2 cellular contexts compared by ENCODE assay signal in the genomic region with DNA sequence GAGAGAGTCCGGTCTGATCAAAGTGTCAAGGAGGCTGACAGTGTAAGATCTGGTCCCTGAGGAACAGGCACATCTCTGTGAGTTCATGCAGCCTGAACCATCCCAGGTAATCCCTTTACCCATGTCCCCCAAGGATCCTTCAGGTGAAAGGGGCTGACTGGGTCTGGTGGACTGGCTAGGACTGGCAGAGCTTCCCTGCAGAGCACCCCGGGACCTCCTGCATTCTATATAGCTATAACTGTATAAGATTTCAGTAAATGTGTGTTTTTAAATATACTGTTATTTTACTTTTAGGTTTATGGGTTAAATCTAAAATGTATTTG.
A peak's percentile ranks its signal among the peaks of the same experiment; 100 is the strongest.
TF ChIP-seq lines count a peak whose summit lies in the region.

No MANE protein-coding gene starts in this region.

TF ChIP-seq in SK-N-SH, 30 proteins besides CTCF, POLR2A, EP300 and RAD21 (continued from another document):
- TF ChIP-seq ZBTB33 (IDR thresholded peaks at IDR 0.05; ENCODE audit: borderline replicate concordance, low read depth) (no peak), TEAD4 (IDR thresholded peaks at IDR 0.05; ENCODE audit: borderline replicate concordance, insufficient read depth) (no peak), GABPA (IDR thresholded peaks at IDR 0.05; ENCODE audit: low read depth) (no peak), FOSL2 (IDR thresholded peaks at IDR 0.05; ENCODE audit: borderline replicate concordance, low read depth) (no peak), FOXM1 (IDR thresholded peaks at IDR 0.05; ENCODE audit: low read depth) (no peak), RXRA (IDR thresholded peaks at IDR 0.05; ENCODE audit: borderline replicate concordance, low read depth) (0 out of 2 replicates have a peak, but pooled peaks have one; percentile 8), TAF1 (IDR thresholded peaks at IDR 0.05; ENCODE audit: borderline replicate concordance, low read depth, low read length) (no peak)

TF ChIP-seq in SK-N-SH treated with all-trans-retinoic acid at 6 μM for 48 hours, 23 proteins besides CTCF, POLR2A, EP300 and RAD21 (continued from another document):
- TF ChIP-seq POU6F1 (CRISPR knock-in tag; IDR thresholded peaks at IDR 0.05; ENCODE audit: borderline replicate concordance, low read depth) (no peak), ARNTL (CRISPR knock-in tag; IDR thresholded peaks at IDR 0.05; ENCODE audit: borderline replicate concordance, low read depth) (no peak), ZNF8 (CRISPR knock-in tag; IDR thresholded peaks at IDR 0.05) (no peak), CREB5 (CRISPR knock-in tag; IDR thresholded peaks at IDR 0.05; ENCODE audit: low read depth) (no peak), ZNF565 (CRISPR knock-in tag; conservative IDR thresholded peaks at IDR 0.05; ENCODE audit: low read depth) (no peak)
